Comparison of ENCODE assay signal across 19 cellular contexts in the genomic region with DNA sequence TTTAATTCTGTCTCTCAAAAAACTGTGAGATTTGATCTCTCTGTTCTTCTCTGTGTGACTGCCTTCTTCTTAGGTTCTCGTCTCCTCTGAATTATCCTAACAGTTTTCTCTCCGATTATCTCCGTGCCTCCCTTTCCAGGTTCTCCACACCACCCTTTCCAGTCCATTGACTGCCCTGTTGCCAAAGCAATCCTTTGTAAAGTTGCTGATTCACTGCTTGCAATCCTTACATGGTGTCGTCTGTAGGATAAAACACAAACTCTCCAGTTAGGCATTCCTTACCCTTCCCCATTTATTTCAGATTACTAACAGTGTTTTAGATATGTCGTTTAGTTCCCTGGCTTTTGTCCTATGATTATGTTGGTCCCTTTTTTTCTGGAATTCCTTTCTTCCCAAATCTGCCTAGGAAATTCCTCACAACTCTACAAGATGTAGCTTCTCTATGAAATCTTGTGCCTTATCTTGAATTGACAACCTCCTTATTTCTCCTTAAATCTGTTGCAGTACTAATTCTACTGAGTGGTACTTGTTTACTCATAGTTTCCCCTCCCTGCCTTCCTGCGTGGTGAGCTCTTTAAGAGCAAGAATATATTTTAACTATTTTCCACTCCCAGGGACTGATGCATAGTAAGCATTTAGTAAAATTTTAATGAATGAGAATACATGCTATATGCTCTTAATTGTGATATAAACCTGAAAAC. TPM values are rescaled to one million over a fixed set of nuclear protein-coding genes. Genes with fewer than 3 reads are reported as not detected.
A peak's percentile ranks its signal among the peaks of the same experiment; 100 is the strongest.
DNase-seq lines count a peak whose midpoint lies in the region; ATAC-seq and TF ChIP-seq lines count a peak whose summit lies in the region.
"Had no signal": no experiment of that assay in that cellular context is flagged by ENCODE, and none has a peak within 500 bp of the region (broad histone marks: within the 10 kb centered on the region; RNA-seq: fewer than 3 reads in every experiment).

No MANE protein-coding gene starts in this region.

- peaks cover 73% of the 10 kb centered on the region for H3K36me3 ChIP-seq in DND-41 (ENCODE audit: insufficient read depth, low read length)
- peaks cover 45% of the 10 kb centered on the region for H3K36me3 ChIP-seq in brain microvascular endothelial cell (replicated peaks)
- H3K36me3 ChIP-seq in neural progenitor cell = peaks cover 8% of the 10 kb centered on the region
- H3K36me3 ChIP-seq: uterus had no signal

- H3K36me3 Mint-ChIP-seq in neural progenitor cell (peaks cover 11% of the 10 kb centered on the region), immature natural killer cell (peaks cover 4 to 13% (median 5%) of the 10 kb centered on the region in 3 donors)

- H3K27ac Mint-ChIP-seq in neural progenitor cell = no peak overlapping the region
- H3K27ac Mint-ChIP-seq in immature natural killer cell = no peak overlapping the region
- H3K27ac Mint-ChIP-seq: IgD-negative memory B cell had no signal

- ATAC-seq in DND-41 (ENCODE audit: insufficient read depth, low read depth) (no peak), GM19324 (IDR thresholded peaks at IDR 0.05; ENCODE audit: low FRiP score, unreplicated experiment) (no peak)
- ATAC-seq: body of pancreas had no signal

- H3K4me1 Mint-ChIP-seq in neural progenitor cell (no peaks in the 10 kb centered on the region), immature natural killer cell (peaks cover 0 to 25% of the 10 kb centered on the region in 2 donors)

- H3K27me3 ChIP-seq in DND-41 (ENCODE audit: insufficient read depth, low read length, poor library complexity) = no peaks in the 10 kb centered on the region
- H3K27me3 ChIP-seq in brain microvascular endothelial cell (replicated peaks) = no peaks in the 10 kb centered on the region
- no peaks in the 10 kb centered on the region for H3K27me3 ChIP-seq in neural progenitor cell
- H3K27me3 ChIP-seq: BLaER1 treated with 17β-estradiol and CSF1 and Interleukin-3, amounts not matched to agents 10 nM and 100 nM; body of pancreas; dorsolateral prefrontal cortex; sigmoid colon; uterus had no signal

- H3K9me3 Mint-ChIP-seq in neural progenitor cell (no peaks in the 10 kb centered on the region), immature natural killer cell (no peaks in the 10 kb centered on the region)
- H3K9me3 Mint-ChIP-seq: IgD-negative memory B cell had no signal

- H3K9me3 ChIP-seq in DND-41 (ENCODE audit: insufficient read depth, low read length, severe bottlenecking) = no peaks in the 10 kb centered on the region
- no peaks in the 10 kb centered on the region for H3K9me3 ChIP-seq in neural progenitor cell (ENCODE audit: low read depth)
- H3K9me3 ChIP-seq: BLaER1 treated with 17β-estradiol and CSF1 and Interleukin-3, amounts not matched to agents 10 nM and 100 nM; sigmoid colon; uterus had no signal

- TF ChIP-seq CTCF in DND-41 (IDR thresholded peaks at IDR 0.05; ENCODE audit: borderline replicate concordance, extremely low read depth, low read length, poor library complexity, severe bottlenecking) (no peak), brain microvascular endothelial cell (IDR thresholded peaks at IDR 0.05; ENCODE audit: low read depth, low read length, missing control alignments) (no peak), neural progenitor cell (IDR thresholded peaks at IDR 0.05) (no peak)

- H3K9ac ChIP-seq in DND-41 (ENCODE audit: low read depth, low read length) (no peak overlapping the region), neural progenitor cell (no peak overlapping the region)
- H3K9ac ChIP-seq: BLaER1 treated with 17β-estradiol and CSF1 and Interleukin-3, amounts not matched to agents 10 nM and 100 nM had no signal

- DNase-seq in DND-41 = no peak
- peak; percentile 9 for DNase-seq in HK-2 (ENCODE audit: unreplicated experiment)
- DNase-seq in brain microvascular endothelial cell = no peak
- DNase-seq in neural progenitor cell (ENCODE audit: low spot score) = peak; percentile 6
- no peak for DNase-seq in NK-92 (lab: John Stamatoyannopoulos, UW; ENCODE audit: unreplicated experiment)
- no peak for DNase-seq in immature natural killer cell
- DNase-seq: activated CD4-positive, alpha-beta T cell treated with anti-CD3 and anti-CD28 coated beads, Interleukin-2, amount 50 U/mL, for 4 hours; activated gamma-delta T cell; body of pancreas; DMS53; dorsolateral prefrontal cortex; mammary epithelial cell; NCI-H1092; sigmoid colon; stimulated activated naive CD4-positive, alpha-beta T cell treated with Interleukin-2 at 50 U/mL for 16 hours; uterus had no signal

- H4K20me1 ChIP-seq in DND-41 (ENCODE audit: insufficient read depth, low read length) (no peaks in the 10 kb centered on the region), neural progenitor cell (ENCODE audit: low read depth) (peaks cover 2% of the 10 kb centered on the region)

- no peaks in the 10 kb centered on the region for H3K27me3 Mint-ChIP-seq in neural progenitor cell (ENCODE audit: insufficient read depth, low read depth)
- peaks cover 0 to 1% (median 0%) of the 10 kb centered on the region in 3 donors for H3K27me3 Mint-ChIP-seq in immature natural killer cell (ENCODE audit: low read depth in 3 of 3)
- H3K27me3 Mint-ChIP-seq: IgD-negative memory B cell had no signal

- H3K4me1 ChIP-seq in DND-41 (ENCODE audit: insufficient read depth, low read length) = no peaks in the 10 kb centered on the region
- H3K4me1 ChIP-seq in neural progenitor cell = peaks cover 9% of the 10 kb centered on the region
- H3K4me1 ChIP-seq: body of pancreas, sigmoid colon, uterus had no signal

- H3K4me3 Mint-ChIP-seq in neural progenitor cell (no peak overlapping the region), immature natural killer cell (no peak overlapping the region)
- H3K4me3 Mint-ChIP-seq: IgD-negative memory B cell had no signal

- in situ Hi-C loops in brain microvascular endothelial cell (cut with HindIII; ENCODE audit: low pct_ligation_motif_present, low sequenced_read_pairs) = no loop called here

- H3K4me3 ChIP-seq in DND-41 (ENCODE audit: low read depth in 1 of 2, low read length in 2 of 2) = no peak overlapping the region
- H3K4me3 ChIP-seq in brain microvascular endothelial cell (ENCODE audit: low read depth, low read length) = no peak overlapping the region
- no peak overlapping the region for H3K4me3 ChIP-seq in neural progenitor cell
- H3K4me3 ChIP-seq: BLaER1 treated with 17β-estradiol and CSF1 and Interleukin-3, amounts not matched to agents 10 nM and 100 nM; body of pancreas; dorsolateral prefrontal cortex; sigmoid colon; uterus had no signal

- H3F3A ChIP-seq in neural progenitor cell (ENCODE audit: low read depth) = peaks cover 4% of the 10 kb centered on the region

- no peaks in the 10 kb centered on the region for H3K79me2 ChIP-seq in DND-41 (ENCODE audit: insufficient read depth, low read length)
- H3K79me2 ChIP-seq in neural progenitor cell (ENCODE audit: low read depth) = no peaks in the 10 kb centered on the region

- H3K4me2 ChIP-seq in DND-41 (ENCODE audit: insufficient read depth, low read length) (no peak overlapping the region), neural progenitor cell (peak overlapping the region; percentile 17)
- H3K4me2 ChIP-seq: BLaER1 treated with 17β-estradiol and CSF1 and Interleukin-3, amounts not matched to agents 10 nM and 100 nM had no signal

- H3K27ac ChIP-seq in DND-41 (ENCODE audit: low read length) = 0 out of 2 replicates have a peak overlapping the region, but pooled peaks have one; percentile 19
- peak overlapping the region; percentile 41 for H3K27ac ChIP-seq in brain microvascular endothelial cell
- H3K27ac ChIP-seq in neural progenitor cell = peak overlapping the region; percentile 65
- H3K27ac ChIP-seq: BLaER1 treated with 17β-estradiol and CSF1 and Interleukin-3, amounts not matched to agents 10 nM and 100 nM; body of pancreas; sigmoid colon; uterus had no signal

- no peak overlapping the region for H2AFZ ChIP-seq in DND-41 (ENCODE audit: low read depth, low read length)
- H2AFZ ChIP-seq in neural progenitor cell (replicated peaks) = no peak overlapping the region

RNA-seq across cellular contexts. Expression of a gene that starts 22.3 kb away (rescaled TPM):
- 31.3 and 44.8 TPM in 2 replicates for total RNA-seq in neural progenitor cell (ENCODE audit: low replicate concordance)
- 10 to 100 TPM; 11.7 to 33.3 (median 16.4) TPM for polyA plus RNA-seq in immature natural killer cell

RNA-seq across cellular contexts. Expression of a gene that starts 45.2 kb away (rescaled TPM):
- 28.3 and 36.0 TPM in 2 replicates for total RNA-seq in neural progenitor cell (ENCODE audit: low replicate concordance)
- polyA plus RNA-seq in immature natural killer cell = 10 to 100 TPM; 19.6 to 37.0 (median 21.8) TPM

Comparison
In these comparisons a context has a peak if more than half of its experiments do, and no peak if none do; other contexts are left out.
1. DNase-seq: peak in HK-2 (single experiment) and neural progenitor cell (single experiment); none in DND-41 (single experiment), brain microvascular endothelial cell (single experiment), NK-92 (single experiment) and immature natural killer cell (0 of 3).
2. Peak in every context shown above with its lines, with median percentiles within 50 percentile points of each other: H3K27ac ChIP-seq.